10 cellular contexts compared by ENCODE assay signal in the genomic region with DNA sequence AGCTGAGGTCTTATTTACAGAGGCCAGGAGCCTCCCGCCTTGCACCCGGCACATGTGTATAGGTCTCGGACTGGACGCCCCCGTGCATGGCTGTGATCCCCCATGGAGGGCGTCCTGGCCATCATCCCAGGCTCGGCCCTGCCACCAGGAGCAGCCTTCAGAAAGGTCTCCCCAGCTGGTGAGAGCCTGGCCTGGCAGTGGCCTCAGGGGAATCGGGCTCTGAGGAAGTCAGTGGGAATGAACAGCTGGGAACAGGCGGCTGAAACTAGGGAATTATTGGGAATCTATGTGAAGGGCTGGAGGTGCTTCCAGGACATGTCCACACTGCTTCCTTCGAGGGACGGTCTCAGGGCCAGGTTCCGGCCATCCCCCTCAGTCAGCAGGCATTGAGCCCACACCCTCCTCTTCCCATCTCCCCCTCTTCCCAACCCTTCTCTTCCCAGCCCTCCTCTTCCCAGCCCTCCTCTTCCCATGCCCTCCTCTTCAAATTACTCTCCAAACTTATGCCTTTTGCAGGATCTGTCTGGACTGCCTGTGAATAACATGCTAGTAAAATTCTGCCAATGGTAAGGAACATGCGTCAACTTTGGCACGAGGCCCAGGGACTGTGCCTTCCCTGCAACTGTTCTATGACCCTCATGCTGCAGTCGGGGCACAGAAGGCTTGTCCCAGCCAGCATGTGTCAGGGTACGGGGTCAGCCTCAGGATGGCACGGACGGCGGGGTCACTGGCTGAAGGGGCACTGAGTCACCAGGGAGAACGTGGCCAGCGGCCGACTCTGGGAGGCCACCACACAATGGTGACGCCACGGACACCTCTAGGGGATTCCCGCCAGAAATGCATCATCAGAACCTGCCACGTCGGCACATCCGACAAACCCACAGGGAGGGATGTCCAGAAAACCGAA. TPM values are rescaled to one million over a fixed set of nuclear protein-coding genes. Genes with fewer than 3 reads are reported as not detected.
DNase-seq lines count a peak whose midpoint lies in the region; ATAC-seq and TF ChIP-seq lines count a peak whose summit lies in the region.
"Had no signal": no experiment of that assay in that cellular context is flagged by ENCODE, and none has a peak within 500 bp of the region (broad histone marks: within the 10 kb centered on the region; RNA-seq: fewer than 3 reads in every experiment).

No MANE protein-coding gene starts in this region.

- peaks cover 2% of the 10 kb centered on the region for H3K4me1 Mint-ChIP-seq in activated naive CD8-positive, alpha-beta T cell treated with anti-CD3 and anti-CD28 coated beads for 36 hours

- H3K4me3 ChIP-seq in HEK293 (ENCODE audit: low read depth, low read length) = no peak overlapping the region

- POLR2A ChIA-PET in HEK293 (lab: Yijun Ruan, JAX) = no interaction called here

- DNase-seq in activated naive CD8-positive, alpha-beta T cell treated with anti-CD3 and anti-CD28 coated beads for 36 hours = no peak
- peak; percentile 76 for DNase-seq in left ventricle myocardium superior
- DNase-seq in smooth muscle cell of the brain vasculature (ENCODE audit: low read depth, low spot score) = peak; percentile 15
- DNase-seq in DMS153 treated with DMSO at 0.1 percent for 48 hours (lab: John Stamatoyannopoulos, UW; ENCODE audit: unreplicated experiment) = no peak
- no peak for DNase-seq in nucleus accumbens (lab: John Stamatoyannopoulos, UW)
- DNase-seq: OCI-M1 had no signal

- no peaks in the 10 kb centered on the region for H3K27me3 Mint-ChIP-seq in activated naive CD8-positive, alpha-beta T cell treated with anti-CD3 and anti-CD28 coated beads for 36 hours

- no peaks in the 10 kb centered on the region for H3K9me3 ChIP-seq in HEK293 (ENCODE audit: control insufficient read depth, insufficient read depth, low read depth, low read length)

- H3K27ac ChIP-seq in HEK293 (ENCODE audit: extremely low read depth, low read depth, low read length) = no peak overlapping the region
- H3K27ac ChIP-seq: parathyroid adenoma had no signal

- peak overlapping the region; percentile 44 for H3K27ac Mint-ChIP-seq in activated naive CD8-positive, alpha-beta T cell treated with anti-CD3 and anti-CD28 coated beads for 36 hours

- peaks cover 2% of the 10 kb centered on the region for H3K36me3 Mint-ChIP-seq in activated naive CD8-positive, alpha-beta T cell treated with anti-CD3 and anti-CD28 coated beads for 36 hours

- intact Hi-C loops in left ventricle myocardium superior (cut with micrococcal nuclease) = no loop called here

- H3K4me1 ChIP-seq in HEK293 (ENCODE audit: control insufficient read depth, insufficient read depth, low read length) = no peaks in the 10 kb centered on the region
- H3K4me1 ChIP-seq: parathyroid adenoma had no signal

- no peaks in the 10 kb centered on the region for H3K9me3 Mint-ChIP-seq in activated naive CD8-positive, alpha-beta T cell treated with anti-CD3 and anti-CD28 coated beads for 36 hours

- no peak for TF ChIP-seq CTCF in HEK293 (tag by site-specific recombination; IDR thresholded peaks at IDR 0.05)

- no peak overlapping the region for H3K4me3 Mint-ChIP-seq in activated naive CD8-positive, alpha-beta T cell treated with anti-CD3 and anti-CD28 coated beads for 36 hours

- CTCF ChIA-PET in HEK293 (lab: Yijun Ruan, JAX) = no interaction called here

- ATAC-seq in left ventricle myocardium superior = peak; percentile 66
- no peak for ATAC-seq in GM18858 (IDR thresholded peaks at IDR 0.05; ENCODE audit: unreplicated experiment)
- ATAC-seq: HCT116 had no signal

- H3K36me3 ChIP-seq in HEK293 (ENCODE audit: control insufficient read depth in 2 of 2, insufficient read depth in 1 of 2, low read length in 2 of 2) = no peaks in the 10 kb centered on the region

TF ChIP-seq in HEK293, 187 proteins besides CTCF, POLR2A, EP300 and RAD21:
- no peak for TF ChIP-seq ZNF549 (tag by site-specific recombination; IDR thresholded peaks at IDR 0.05)
- TF ChIP-seq, protein P1, sequence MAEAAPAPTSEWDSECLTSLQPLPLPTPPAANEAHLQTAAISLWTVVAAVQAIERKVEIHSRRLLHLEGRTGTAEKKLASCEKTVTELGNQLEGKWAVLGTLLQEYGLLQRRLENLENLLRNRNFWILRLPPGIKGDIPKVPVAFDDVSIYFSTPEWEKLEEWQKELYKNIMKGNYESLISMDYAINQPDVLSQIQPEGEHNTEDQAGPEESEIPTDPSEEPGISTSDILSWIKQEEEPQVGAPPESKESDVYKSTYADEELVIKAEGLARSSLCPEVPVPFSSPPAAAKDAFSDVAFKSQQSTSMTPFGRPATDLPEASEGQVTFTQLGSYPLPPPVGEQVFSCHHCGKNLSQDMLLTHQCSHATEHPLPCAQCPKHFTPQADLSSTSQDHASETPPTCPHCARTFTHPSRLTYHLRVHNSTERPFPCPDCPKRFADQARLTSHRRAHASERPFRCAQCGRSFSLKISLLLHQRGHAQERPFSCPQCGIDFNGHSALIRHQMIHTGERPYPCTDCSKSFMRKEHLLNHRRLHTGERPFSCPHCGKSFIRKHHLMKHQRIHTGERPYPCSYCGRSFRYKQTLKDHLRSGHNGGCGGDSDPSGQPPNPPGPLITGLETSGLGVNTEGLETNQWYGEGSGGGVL (tag by site-specific recombination; IDR thresholded peaks at IDR 0.05) = no peak
- TF ChIP-seq EGR2 (tag by site-specific recombination; IDR thresholded peaks at IDR 0.05; ENCODE audit: low read depth) = peak; percentile 69; the same call in 1 of the 2 replicates
- no peak for TF ChIP-seq ZNF664 (tag by site-specific recombination; IDR thresholded peaks at IDR 0.05)
- 0 out of 2 replicates have a peak, but pooled peaks have one; percentile 23 for TF ChIP-seq ZBTB48 (tag by site-specific recombination; IDR thresholded peaks at IDR 0.05)
- no peak for TF ChIP-seq ZNF362 (tag by site-specific recombination; IDR thresholded peaks at IDR 0.05)
- peak; percentile 50; the same call in 1 of the 2 replicates for TF ChIP-seq ZNF600 (tag by site-specific recombination; IDR thresholded peaks at IDR 0.05)
- TF ChIP-seq ZFHX2 (tag by site-specific recombination; conservative IDR thresholded peaks at IDR 0.05) = peak; percentile 90

RNA-seq across cellular contexts. Expression of gene C13orf46, which starts 24.2 kb away (rescaled TPM):
- total RNA-seq in activated naive CD8-positive, alpha-beta T cell treated with anti-CD3 and anti-CD28 coated beads for 36 hours = under 1 TPM; 0.96 to 0.99 TPM
- 0.37 TPM for total RNA-seq in left ventricle myocardium superior

Comparison
In these comparisons a context has a peak if more than half of its experiments do, and no peak if none do; other contexts are left out.
1. DNase-seq: peak in left ventricle myocardium superior (single experiment) and smooth muscle cell of the brain vasculature (single experiment); none in activated naive CD8-positive, alpha-beta T cell treated with anti-CD3 and anti-CD28 coated beads for 36 hours (single experiment), DMS153 treated with DMSO at 0.1 percent for 48 hours (single experiment) and nucleus accumbens (0 of 56).